In genomic region chr2:131420751-131421150, GRCh38 we compare ENCODE assay signal across 15 cellular contexts. TPM values are rescaled to one million over a fixed set of nuclear protein-coding genes. Genes with fewer than 3 reads are reported as not detected.
DNase-seq lines count a peak whose midpoint lies in the region; ATAC-seq, FAIRE-seq and TF ChIP-seq lines count a peak whose summit lies in the region.
"Not testable (repeated sequence)": the region's sequence is repeated elsewhere in the genome, so short reads cannot be mapped to it uniquely, and the experiment has no call there.
"Had no signal": no experiment of that assay in that cellular context is flagged by ENCODE, and none has a peak within 500 bp of the region (broad histone marks: within the 10 kb centered on the region; RNA-seq: fewer than 3 reads in every experiment).

No MANE protein-coding gene starts in this region.

- TF ChIP-seq POLR2A in GM12878 (IDR thresholded peaks at IDR 0.05; ENCODE audit: low read depth, low read length): not testable (repeated sequence)

- H3K4me1 ChIP-seq in HUES48 (ENCODE audit: control insufficient read depth, insufficient read depth, low read length): peaks cover 43% of the 10 kb centered on the region
- H3K4me1 ChIP-seq in HUES64 (ENCODE audit: insufficient read depth, low read length): peaks cover 51% of the 10 kb centered on the region
- not testable (repeated sequence) for H3K4me1 ChIP-seq in GM12878 (ENCODE audit: control insufficient read depth, insufficient read depth, low read length); endodermal cell (ENCODE audit: control insufficient read depth, insufficient read depth, low read length)

- H3K9ac ChIP-seq in HUES48 (ENCODE audit: low read depth, low read length) (peak overlapping the region; percentile 35; the same call in 1 of the 2 replicates), HUES64 (ENCODE audit: low read depth, low read length) (peak overlapping the region; percentile 45)
- H3K9ac ChIP-seq in GM12878 (ENCODE audit: control insufficient read depth, insufficient read depth, low read length); endodermal cell (ENCODE audit: extremely low read depth, low read length, poor library complexity, severe bottlenecking): not testable (repeated sequence)

- not testable (repeated sequence) for H2AFZ ChIP-seq in GM12878 (ENCODE audit: control insufficient read depth, low read depth, low read length)

- 29% methylated on average over 1 of the region's 3 CpGs for WGBS in HUES64
- WGBS in GM12878 (ENCODE audit: insufficient coverage, insufficient replicate concordance, low lambda C conversion rate, missing lambda C conversion rate): 6% methylated on average over 3 of the region's 3 CpGs
- WGBS in endodermal cell (ENCODE audit: insufficient coverage in 1 of 2, insufficient read length in 1 of 2), 2 experiments: 77% methylated on average over 2 of the region's 3 CpGs; no CpG with 5 or more reads in 1 of the 2 experiments

- peak; percentile 63 to 78 for ATAC-seq in activated T-cell treated with anti-CD3 and anti-CD28 coated beads, Interleukin-2, amount 50 U/mL, for 72 hours (replicated peaks in 1 of 2)
- peak; percentile 69 to 76 for ATAC-seq in activated naive CD4-positive, alpha-beta T cell treated with anti-CD3 and anti-CD28 coated beads, Interleukin-2, amount 50 U/mL, for 72 hours
- ATAC-seq in GM12878: not testable (repeated sequence)
- ATAC-seq in stimulated activated effector memory CD8-positive, alpha-beta T cell treated with anti-CD3 and anti-CD28 coated beads, Interleukin-12 subunit alpha, Interleukin-12 subunit beta, amount 100 ng/mL, for 72 hours: peak; percentile 51

- H3K27ac ChIP-seq in HUES48 (ENCODE audit: low read depth, low read length) (peak overlapping the region; percentile 90), HUES64 (ENCODE audit: low read depth, low read length) (peak overlapping the region; percentile 94), endodermal cell (ENCODE audit: low read depth, low read length) (peak overlapping the region; percentile 2)
- H3K27ac ChIP-seq in GM12878 (ENCODE audit: control insufficient read depth, insufficient read depth): not testable (repeated sequence)

- H3K4me2 ChIP-seq in GM12878 (ENCODE audit: control insufficient read depth, insufficient read depth): not testable (repeated sequence)

- not testable (repeated sequence) for H3K36me3 Mint-ChIP-seq in activated T-cell treated with anti-CD3 and anti-CD28 coated beads, Interleukin-2, amount 50 U/mL, for 72 hours (ENCODE audit: insufficient read depth in 2 of 2); activated naive CD4-positive, alpha-beta T cell treated with anti-CD3 and anti-CD28 coated beads, Interleukin-2, amount 50 U/mL, for 72 hours; endodermal cell (ENCODE audit: low read depth); stimulated activated effector memory CD8-positive, alpha-beta T cell treated with anti-CD3 and anti-CD28 coated beads, Interleukin-12 subunit alpha, Interleukin-12 subunit beta, amount 100 ng/mL, for 72 hours

- TF ChIP-seq CTCF in GM12878 (IDR thresholded peaks at IDR 0.05 in 2 of 3, conservative IDR thresholded peaks at IDR 0.05 in 1 of 3; ENCODE audit: control insufficient read depth in 2 of 3, extremely low read depth in 1 of 3, insufficient read depth in 1 of 3, low read depth in 3 of 3, low read length in 3 of 3); endodermal cell (conservative IDR thresholded peaks at IDR 0.05): not testable (repeated sequence)

- H3K27ac Mint-ChIP-seq in activated T-cell treated with anti-CD3 and anti-CD28 coated beads, Interleukin-2, amount 50 U/mL, for 72 hours; activated naive CD4-positive, alpha-beta T cell treated with anti-CD3 and anti-CD28 coated beads, Interleukin-2, amount 50 U/mL, for 72 hours; stimulated activated effector memory CD8-positive, alpha-beta T cell treated with anti-CD3 and anti-CD28 coated beads, Interleukin-12 subunit alpha, Interleukin-12 subunit beta, amount 100 ng/mL, for 72 hours: not testable (repeated sequence)
- peak overlapping the region; percentile 94 for H3K27ac Mint-ChIP-seq in endodermal cell

- not testable (repeated sequence) for H3K4me1 Mint-ChIP-seq in activated T-cell treated with anti-CD3 and anti-CD28 coated beads, Interleukin-2, amount 50 U/mL, for 72 hours (ENCODE audit: low read depth); stimulated activated effector memory CD8-positive, alpha-beta T cell treated with anti-CD3 and anti-CD28 coated beads, Interleukin-12 subunit alpha, Interleukin-12 subunit beta, amount 100 ng/mL, for 72 hours
- H3K4me1 Mint-ChIP-seq in endodermal cell: peaks cover 41% of the 10 kb centered on the region

- not testable (repeated sequence) for TF ChIP-seq RAD21 in GM12878 (IDR thresholded peaks at IDR 0.05; ENCODE audit: insufficient read depth, low read depth, low read length)

- not testable (repeated sequence) for H3K9me3 Mint-ChIP-seq in activated T-cell treated with anti-CD3 and anti-CD28 coated beads, Interleukin-2, amount 50 U/mL, for 72 hours; activated naive CD4-positive, alpha-beta T cell treated with anti-CD3 and anti-CD28 coated beads, Interleukin-2, amount 50 U/mL, for 72 hours; endodermal cell; stimulated activated effector memory CD8-positive, alpha-beta T cell treated with anti-CD3 and anti-CD28 coated beads, Interleukin-12 subunit alpha, Interleukin-12 subunit beta, amount 100 ng/mL, for 72 hours

- POLR2A ChIA-PET in GM12878 (lab: Charles Lee): not testable (repeated sequence)

- H3K9me3 ChIP-seq in HUES48 (ENCODE audit: control insufficient read depth, insufficient read depth, low read length); HUES64 (ENCODE audit: insufficient read depth, low read depth, low read length); GM12878 (replicated peaks; ENCODE audit: control insufficient read depth, insufficient read depth, low read length); endodermal cell (ENCODE audit: control insufficient read depth, low read length): not testable (repeated sequence)

- peaks cover 20% of the 10 kb centered on the region for H3K27me3 ChIP-seq in HUES48 (ENCODE audit: control insufficient read depth, insufficient read depth, low read length)
- peaks cover 23% of the 10 kb centered on the region for H3K27me3 ChIP-seq in HUES64 (ENCODE audit: insufficient read depth, low read length)
- H3K27me3 ChIP-seq in GM12878 (replicated peaks in 1 of 2; ENCODE audit: control insufficient read depth in 2 of 2, insufficient read depth in 2 of 2, low read length in 1 of 2): not testable (repeated sequence)
- peaks cover 20% of the 10 kb centered on the region for H3K27me3 ChIP-seq in endodermal cell (ENCODE audit: control insufficient read depth, insufficient read depth, low read length, poor library complexity, severe bottlenecking)

- H3K79me2 ChIP-seq in GM12878 (ENCODE audit: control insufficient read depth, insufficient read depth, low read length): not testable (repeated sequence)

- H3K4me3 ChIP-seq in HUES48 (ENCODE audit: low read depth, low read length): 0 out of 2 replicates have a peak overlapping the region, but pooled peaks have one; percentile 16
- H3K4me3 ChIP-seq in HUES64 (ENCODE audit: low read length); GM12878; endodermal cell (ENCODE audit: low read length): not testable (repeated sequence)

- not testable (repeated sequence) for BruUV-seq in GM12878 (replicated peaks; lab: Mats Ljungman, UMichigan)

- not testable (repeated sequence) for H3K4me3 Mint-ChIP-seq in activated T-cell treated with anti-CD3 and anti-CD28 coated beads, Interleukin-2, amount 50 U/mL, for 72 hours; endodermal cell; stimulated activated effector memory CD8-positive, alpha-beta T cell treated with anti-CD3 and anti-CD28 coated beads, Interleukin-12 subunit alpha, Interleukin-12 subunit beta, amount 100 ng/mL, for 72 hours

- FAIRE-seq in GM12878 (lab: Jason Lieb, UNC): peak; percentile 89

- not testable (repeated sequence) for DNase-seq in activated T-cell treated with anti-CD3 and anti-CD28 coated beads, Interleukin-2, amount 50 U/mL, for 72 hours; activated naive CD4-positive, alpha-beta T cell treated with anti-CD3 and anti-CD28 coated beads, Interleukin-2, amount 50 U/mL, for 72 hours (ENCODE audit: low spot score in 2 of 2); GM12878 (ENCODE audit: low read depth, low spot score); endodermal cell; stimulated activated effector memory CD8-positive, alpha-beta T cell treated with anti-CD3 and anti-CD28 coated beads, Interleukin-12 subunit alpha, Interleukin-12 subunit beta, amount 100 ng/mL, for 72 hours (ENCODE audit: low spot score in 2 of 2)

- SMC1A ChIA-PET in GM12878 (lab: Charles Lee; ENCODE audit: uncharacterized antibody, unreplicated experiment): not testable (repeated sequence)

- in situ Hi-C loops in GM12878 (cut with MboI): loop anchor here (25.0 kb wide), 1 partner anchor 367 kb away; no protein-coding TSS in a partner anchor

- peaks cover 71% of the 10 kb centered on the region for H3K27me3 Mint-ChIP-seq in activated T-cell treated with anti-CD3 and anti-CD28 coated beads, Interleukin-2, amount 50 U/mL, for 72 hours (ENCODE audit: low read depth)
- peaks cover 22% of the 10 kb centered on the region for H3K27me3 Mint-ChIP-seq in endodermal cell (ENCODE audit: insufficient read depth)

- not testable (repeated sequence) for H4K20me1 ChIP-seq in GM12878 (ENCODE audit: control insufficient read depth, insufficient read depth)

- RAD21 ChIA-PET in GM12878 (lab: Charles Lee; ENCODE audit: unreplicated experiment): interaction anchor here (0.7 kb wide), 1 partner anchor 17 kb away, joined by 3 read pairs; no protein-coding TSS in a partner anchor

- CTCF ChIA-PET in GM12878 (lab: Yijun Ruan, JAX): interaction anchor here (0.7 kb wide), 1 partner anchor 727 kb away, joined by 4 read pairs; no protein-coding TSS in a partner anchor

- H3K36me3 ChIP-seq in HUES48 (ENCODE audit: control insufficient read depth, insufficient read depth, low read length); HUES64 (ENCODE audit: insufficient read depth, low read length); GM12878 (ENCODE audit: control insufficient read depth in 2 of 2, insufficient read depth in 2 of 2, low read length in 1 of 2); endodermal cell (ENCODE audit: control insufficient read depth, insufficient read depth, low read length): not testable (repeated sequence)

- TF ChIP-seq EP300 in GM12878 (IDR thresholded peaks at IDR 0.05; ENCODE audit: borderline replicate concordance in 1 of 2, control insufficient read depth in 1 of 2, low read depth in 2 of 2, low read length in 2 of 2): not testable (repeated sequence)

- intact Hi-C loops in GM12878 (cut with micrococcal nuclease; ENCODE audit: unreplicated experiment): not testable (repeated sequence)

RNA-seq across cellular contexts. Expression of gene TUBA3D, which starts 55.2 kb away (rescaled TPM):
- polyA plus RNA-seq in HUES64 (2013, experiment 1 of 2): 0.20 TPM
- polyA plus RNA-seq in HUES64 (2013, experiment 2 of 2): not detected
- not detected for total RNA-seq in activated T-cell treated with anti-CD3 and anti-CD28 coated beads, Interleukin-2, amount 50 U/mL, for 72 hours
- not detected for total RNA-seq in activated naive CD4-positive, alpha-beta T cell treated with anti-CD3 and anti-CD28 coated beads, Interleukin-2, amount 50 U/mL, for 72 hours
- not detected in 2 replicates for total RNA-seq in GM12878 (2013; cell fraction: nucleolus; rRNA removed)
- total RNA-seq in GM12878 (2014; rRNA removed): not detected in 2 replicates
- total RNA-seq in GM12878 (2014; rRNA removed; fragmentation: Illumina TruSeq; extraction: Trizol): not detected in 2 replicates
- not detected in 2 replicates for total RNA-seq in GM12878 (2021)
- polyA plus RNA-seq in GM12878 (2011; ENCODE audit: low read depth): not detected
- polyA plus RNA-seq in GM12878 (2011; rRNA removed): not detected in 2 replicates
- not detected in 2 replicates for polyA plus RNA-seq in GM12878 (2011; cell fraction: cytosol; rRNA removed)
- polyA plus RNA-seq in GM12878 (2011; cell fraction: nucleus; rRNA removed): not detected in 2 replicates
- polyA plus RNA-seq in GM12878 (2012): 0.24 and 0.26 TPM in 2 replicates
- not detected in 2 replicates for polyA plus RNA-seq in GM12878 (2014; fragmentation: Illumina TruSeq; extraction: Trizol)
- polyA plus RNA-seq in GM12878 (2014; fragmentation: Nextera tagmentation; extraction: Ambion mirVana): under 1 TPM; 0.04 to 0.08 TPM
- polyA plus RNA-seq in GM12878 (2014; rRNA removed): not detected in 2 replicates
- under 1 TPM; 0.33 to 0.37 TPM for polyA plus RNA-seq in GM12878 (2016; fragmentation: Nextera tagmentation; extraction: Ambion mirVana)
- polyA minus RNA-seq in GM12878 (2011; rRNA and poly(A)+ RNA removed): not detected in 2 replicates
- polyA minus RNA-seq in GM12878 (2011; cell fraction: cytosol; rRNA and poly(A)+ RNA removed): not detected in 2 replicates
- not detected in 2 replicates for polyA minus RNA-seq in GM12878 (2011; cell fraction: nucleus; rRNA and poly(A)+ RNA removed)
- not detected for total RNA-seq in endodermal cell
- not detected for polyA plus RNA-seq in endodermal cell (2013, experiment 1 of 2)
- polyA plus RNA-seq in endodermal cell (2013, experiment 2 of 2): not detected
- total RNA-seq: A673; CD4-positive, alpha-beta memory T cell; CD4-positive, CD25-positive, alpha-beta regulatory T cell; CD8-positive, alpha-beta memory T cell; Daoy; G401 had no signal
- polyA plus RNA-seq: AG04450; CD14-positive monocyte; CD4-positive, alpha-beta memory T cell; CD4-positive, CD25-positive, alpha-beta regulatory T cell had no signal

RNA-seq across cellular contexts. Expression of gene RAB6D, which starts 56.8 kb away (rescaled TPM):
- 0.10 TPM for polyA plus RNA-seq in HUES64 (2013, experiment 1 of 2)
- not detected for polyA plus RNA-seq in HUES64 (2013, experiment 2 of 2)
- under 1 TPM in 1 of 2 donors, not detected in 1; 0.09 TPM for total RNA-seq in activated T-cell treated with anti-CD3 and anti-CD28 coated beads, Interleukin-2, amount 50 U/mL, for 72 hours
- total RNA-seq in activated naive CD4-positive, alpha-beta T cell treated with anti-CD3 and anti-CD28 coated beads, Interleukin-2, amount 50 U/mL, for 72 hours: not detected
- not detected in 2 replicates for total RNA-seq in GM12878 (2013; cell fraction: nucleolus; rRNA removed)
- total RNA-seq in GM12878 (2014; rRNA removed) (not detected in 2 replicates), GM12878 (2014; rRNA removed; fragmentation: Illumina TruSeq; extraction: Trizol) (not detected in 2 replicates), GM12878 (2021) (not detected in 2 replicates), endodermal cell (1 to 10 TPM; 3.3 to 5.4 TPM)
- polyA plus RNA-seq in GM12878 (2011; ENCODE audit: low read depth): not detected
- polyA plus RNA-seq in GM12878 (2011; rRNA removed) (0.03 and 0.04 TPM in 2 replicates), GM12878 (2014; fragmentation: Illumina TruSeq; extraction: Trizol) (0.03 TPM in 1 of 2 replicates, not detected in the other), GM12878 (2014; fragmentation: Nextera tagmentation; extraction: Ambion mirVana) (not detected), GM12878 (2014; rRNA removed) (not detected in 2 replicates), GM12878 (2016; fragmentation: Nextera tagmentation; extraction: Ambion mirVana) (under 1 TPM; 0.08 to 0.11 TPM)
- polyA plus RNA-seq in GM12878 (2011; cell fraction: cytosol; rRNA removed): not detected in 2 replicates
- not detected in 2 replicates for polyA plus RNA-seq in GM12878 (2011; cell fraction: nucleus; rRNA removed)
- polyA plus RNA-seq in GM12878 (2012): 0.07 TPM in 2 replicates
- not detected in 2 replicates for polyA minus RNA-seq in GM12878 (2011; rRNA and poly(A)+ RNA removed)
- polyA minus RNA-seq in GM12878 (2011; cell fraction: cytosol; rRNA and poly(A)+ RNA removed): not detected in 2 replicates
- polyA minus RNA-seq in GM12878 (2011; cell fraction: nucleus; rRNA and poly(A)+ RNA removed): not detected in 2 replicates
- 0.39 TPM for polyA plus RNA-seq in endodermal cell (2013, experiment 1 of 2)
- 0.41 TPM for polyA plus RNA-seq in endodermal cell (2013, experiment 2 of 2)
- total RNA-seq: A673; CD4-positive, alpha-beta memory T cell; CD4-positive, CD25-positive, alpha-beta regulatory T cell; CD8-positive, alpha-beta memory T cell; Daoy; G401 had no signal
- polyA plus RNA-seq: CD14-positive monocyte; CD4-positive, alpha-beta memory T cell had no signal
